22 cellular contexts compared by ENCODE assay signal in genomic region chr12:112252184-112252583, GRCh38.
DNase-seq lines count a peak whose midpoint lies in the region; ATAC-seq, FAIRE-seq and TF ChIP-seq lines count a peak whose summit lies in the region.
"Had no signal": no experiment of that assay in that cellular context is flagged by ENCODE, and none has a peak within 500 bp of the region (broad histone marks: within the 10 kb centered on the region; RNA-seq: fewer than 3 reads in every experiment).

No MANE protein-coding gene starts in this region.

- no peak for TF ChIP-seq POLR2A in H54 (IDR thresholded peaks at IDR 0.05; ENCODE audit: low read depth, low read length)

- no peak for TF ChIP-seq CTCF in astrocyte (IDR thresholded peaks at IDR 0.05; ENCODE audit: insufficient read depth, low read depth, low read length)
- TF ChIP-seq CTCF in fibroblast of the aortic adventitia (IDR thresholded peaks at IDR 0.05; ENCODE audit: insufficient read depth, low read length) = no peak

- intact Hi-C loops in Right ventricle myocardium inferior (cut with DNase I) = no loop called here

- H3K9me3 ChIP-seq in astrocyte (ENCODE audit: insufficient read depth, low read depth, low read length) = no peaks in the 10 kb centered on the region
- H3K9me3 ChIP-seq: gastroesophageal sphincter, neutrophil, right atrium auricular region, SJSA1, vagina had no signal

- no peaks in the 10 kb centered on the region for H3K27me3 Mint-ChIP-seq in astrocyte (ENCODE audit: low read depth, unreplicated experiment)
- H3K27me3 Mint-ChIP-seq: activated naive CD8-positive, alpha-beta T cell treated with anti-CD3 and anti-CD28 coated beads for 36 hours; stimulated activated naive CD8-positive, alpha-beta T cell treated with anti-CD3 and anti-CD28 coated beads, Interleukin-15, amount 100 ng/mL, for 72 hours had no signal

- H4K20me1 ChIP-seq in astrocyte (ENCODE audit: insufficient read depth, low read length) = no peaks in the 10 kb centered on the region

- H3K36me3 ChIP-seq in astrocyte (ENCODE audit: insufficient read depth, low read length) = peaks cover 5% of the 10 kb centered on the region

- H3K27ac ChIP-seq in astrocyte (ENCODE audit: low read depth, low read length) = no peak overlapping the region
- H3K27ac ChIP-seq: gastroesophageal sphincter, neutrophil, right atrium auricular region, SJSA1, vagina had no signal

- H3K27me3 ChIP-seq in astrocyte (ENCODE audit: insufficient read depth, low read length) = no peaks in the 10 kb centered on the region
- H3K27me3 ChIP-seq: gastroesophageal sphincter, neutrophil, right atrium auricular region, SJSA1, vagina had no signal

- no peak overlapping the region for H3K4me2 ChIP-seq in astrocyte (ENCODE audit: low read length)

- H3K79me2 ChIP-seq in astrocyte (ENCODE audit: insufficient read depth, low read length) = no peaks in the 10 kb centered on the region

- DNase-seq in H54 (ENCODE audit: insufficient read length, low spot score) = no peak
- peak; percentile 24 for DNase-seq in astrocyte (ENCODE audit: low read depth)
- DNase-seq in fibroblast of the aortic adventitia (ENCODE audit: low read depth) = peak; percentile 38
- DNase-seq in renal cortical epithelial cell (ENCODE audit: low read depth) = peak; percentile 3
- DNase-seq in NCI-H2227 (lab: John Stamatoyannopoulos, UW; ENCODE audit: unreplicated experiment) = no peak
- no peak for DNase-seq in NCI-H524 (lab: John Stamatoyannopoulos, UW)
- no peak for DNase-seq in Right ventricle myocardium inferior (ENCODE audit: missing footprints)
- DNase-seq: activated naive CD8-positive, alpha-beta T cell treated with anti-CD3 and anti-CD28 coated beads for 36 hours; left colon; NCI-H1048; NCI-H2081 treated with DMSO at 0.1 percent for 48 hours; NCI-H82; stimulated activated naive CD8-positive, alpha-beta T cell treated with anti-CD3 and anti-CD28 coated beads, Interleukin-15, amount 100 ng/mL, for 72 hours had no signal

- no peak overlapping the region for H3K9ac ChIP-seq in astrocyte (ENCODE audit: low read length)

- no peaks in the 10 kb centered on the region for H3K4me1 ChIP-seq in astrocyte (ENCODE audit: insufficient read depth, low read length)
- H3K4me1 ChIP-seq: gastroesophageal sphincter, right atrium auricular region, SJSA1, vagina had no signal

- H2AFZ ChIP-seq in astrocyte (ENCODE audit: low read depth, low read length) = no peak overlapping the region

- peaks cover 6% of the 10 kb centered on the region for H3K36me3 Mint-ChIP-seq in astrocyte (ENCODE audit: low read depth, unreplicated experiment)

- H3K27ac Mint-ChIP-seq in astrocyte (ENCODE audit: unreplicated experiment) = no peak overlapping the region
- H3K27ac Mint-ChIP-seq: activated naive CD8-positive, alpha-beta T cell treated with anti-CD3 and anti-CD28 coated beads for 36 hours; activated T-helper 1 cell treated with anti-CD3 and anti-CD28 coated beads, Interleukin-12 subunit alpha, Interleukin-12 subunit beta, Interleukin-2, Interleukin-4 antibody, amounts not matched to agents 30 ng/mL and 10 ng/mL and 1 ng/mL, durations not matched to agents 14 hours and 24 hours and 36 hours; stimulated activated naive CD8-positive, alpha-beta T cell treated with anti-CD3 and anti-CD28 coated beads, Interleukin-15, amount 100 ng/mL, for 72 hours; T-helper 2 cell treated with Interferon-gamma antibody and Interleukin-4, amounts not matched to agents 5 μg/mL and 100 μg/mL, for 36 hours had no signal

- no peak overlapping the region for H3K4me3 Mint-ChIP-seq in astrocyte (ENCODE audit: unreplicated experiment)
- H3K4me3 Mint-ChIP-seq: activated naive CD8-positive, alpha-beta T cell treated with anti-CD3 and anti-CD28 coated beads for 36 hours; activated T-helper 1 cell treated with anti-CD3 and anti-CD28 coated beads, Interleukin-12 subunit alpha, Interleukin-12 subunit beta, Interleukin-2, Interleukin-4 antibody, amounts not matched to agents 30 ng/mL and 10 ng/mL and 1 ng/mL, durations not matched to agents 14 hours and 24 hours and 36 hours; stimulated activated naive CD8-positive, alpha-beta T cell treated with anti-CD3 and anti-CD28 coated beads, Interleukin-15, amount 100 ng/mL, for 72 hours; T-helper 2 cell treated with Interferon-gamma antibody and Interleukin-4, amounts not matched to agents 5 μg/mL and 100 μg/mL, for 36 hours had no signal

- no peak for ATAC-seq in GM21717 (IDR thresholded peaks at IDR 0.05; ENCODE audit: unreplicated experiment)
- no peak for ATAC-seq in Right ventricle myocardium inferior
- ATAC-seq: gastroesophageal sphincter; left colon; stimulated activated naive CD8-positive, alpha-beta T cell treated with anti-CD3 and anti-CD28 coated beads, Interleukin-15, amount 100 ng/mL, for 72 hours had no signal

- peaks cover 2% of the 10 kb centered on the region for H3K9me3 Mint-ChIP-seq in astrocyte (ENCODE audit: unreplicated experiment)
- H3K9me3 Mint-ChIP-seq: activated naive CD8-positive, alpha-beta T cell treated with anti-CD3 and anti-CD28 coated beads for 36 hours; activated T-helper 1 cell treated with anti-CD3 and anti-CD28 coated beads, Interleukin-12 subunit alpha, Interleukin-12 subunit beta, Interleukin-2, Interleukin-4 antibody, amounts not matched to agents 30 ng/mL and 10 ng/mL and 1 ng/mL, durations not matched to agents 14 hours and 24 hours and 36 hours; stimulated activated naive CD8-positive, alpha-beta T cell treated with anti-CD3 and anti-CD28 coated beads, Interleukin-15, amount 100 ng/mL, for 72 hours; T-helper 2 cell treated with Interferon-gamma antibody and Interleukin-4, amounts not matched to agents 5 μg/mL and 100 μg/mL, for 36 hours had no signal

- no peaks in the 10 kb centered on the region for H3K4me1 Mint-ChIP-seq in astrocyte (ENCODE audit: low read depth, unreplicated experiment)
- H3K4me1 Mint-ChIP-seq: activated naive CD8-positive, alpha-beta T cell treated with anti-CD3 and anti-CD28 coated beads for 36 hours; stimulated activated naive CD8-positive, alpha-beta T cell treated with anti-CD3 and anti-CD28 coated beads, Interleukin-15, amount 100 ng/mL, for 72 hours had no signal

- H3K4me3 ChIP-seq in astrocyte (ENCODE audit: insufficient read depth, low read depth, low read length) (no peak overlapping the region), fibroblast of the aortic adventitia (ENCODE audit: low read depth, low read length) (no peak overlapping the region)
- H3K4me3 ChIP-seq: gastroesophageal sphincter, right atrium auricular region, SJSA1, vagina had no signal

- FAIRE-seq in H54 (lab: Jason Lieb, UNC) (peak; percentile 27), astrocyte (lab: Jason Lieb, UNC) (no peak)
- FAIRE-seq: H1 had no signal

Comparison
In these comparisons a context has a peak if more than half of its experiments do, and no peak if none do; other contexts are left out.
1. DNase-seq: peak in astrocyte (single experiment), fibroblast of the aortic adventitia (single experiment) and renal cortical epithelial cell (single experiment); none in H54 (single experiment), NCI-H2227 (single experiment), NCI-H524 (0 of 2) and Right ventricle myocardium inferior (single experiment).